8 cellular contexts compared by ENCODE assay signal in the genomic region with DNA sequence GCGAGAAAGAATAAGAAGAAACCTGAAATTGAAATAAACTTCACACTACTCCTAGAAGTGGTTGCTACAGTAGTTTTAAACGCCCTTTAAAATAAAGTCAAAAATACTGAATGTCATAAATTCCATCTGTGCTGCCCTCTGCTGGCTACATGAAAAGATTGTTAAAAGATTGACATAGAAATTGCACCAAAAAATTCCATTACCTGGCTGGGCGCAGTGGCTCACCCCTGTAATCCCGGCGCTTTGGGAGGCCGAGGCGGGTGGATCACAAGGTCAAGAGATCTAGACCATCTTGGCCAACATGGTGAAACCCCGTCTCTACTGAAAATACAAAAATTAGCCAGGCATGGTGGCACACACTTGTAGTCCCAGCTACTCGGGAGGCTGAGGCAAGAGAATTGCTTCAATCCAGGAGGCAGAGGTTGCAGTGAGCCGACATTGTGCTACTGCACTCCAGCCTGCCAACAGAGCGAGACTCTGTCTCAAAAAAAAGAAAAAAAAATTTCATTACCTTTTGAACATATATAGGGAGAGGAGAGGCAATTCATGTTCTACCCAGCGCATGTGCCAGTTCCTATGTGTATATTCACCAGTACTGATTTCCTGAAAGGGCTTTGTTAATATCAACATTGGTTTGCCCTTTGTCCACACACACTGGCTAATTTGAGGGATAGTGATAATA. TPM values are rescaled to one million over a fixed set of nuclear protein-coding genes. Genes with fewer than 3 reads are reported as not detected.
DNase-seq lines count a peak whose midpoint lies in the region; ATAC-seq and TF ChIP-seq lines count a peak whose summit lies in the region.

No MANE protein-coding gene starts in this region.

- peak overlapping the region; percentile 53 for H3K4me3 Mint-ChIP-seq in activated T-helper 1 cell treated with anti-CD3 and anti-CD28 coated beads, Interleukin-12 subunit alpha, Interleukin-12 subunit beta, Interleukin-2, Interleukin-4 antibody, amounts not matched to agents 30 ng/mL and 10 ng/mL and 1 ng/mL, durations not matched to agents 14 hours and 24 hours and 36 hours

- peaks cover 26% of the 10 kb centered on the region for H3K4me1 ChIP-seq in foreskin keratinocyte
- H3K4me1 ChIP-seq in spleen = peaks cover 63 to 100% (median 91%) of the 10 kb centered on the region in 6 donors

- no peaks in the 10 kb centered on the region for H3K9me3 ChIP-seq in spleen

- WGBS in spleen, 5 donors = 53 to 75% (median 61%) methylated on average over 12 of the region's 12 CpGs

- peaks cover 85% of the 10 kb centered on the region for H3K4me1 Mint-ChIP-seq in activated T-helper 1 cell treated with anti-CD3 and anti-CD28 coated beads, Interleukin-12 subunit alpha, Interleukin-12 subunit beta, Interleukin-2, Interleukin-4 antibody, amounts not matched to agents 30 ng/mL and 10 ng/mL and 1 ng/mL, durations not matched to agents 14 hours and 24 hours and 36 hours (ENCODE audit: low read depth)

- H3K27me3 ChIP-seq in foreskin keratinocyte (no peaks in the 10 kb centered on the region), spleen (replicated peaks in 1 of 7) (no peaks in the 10 kb centered on the region)

- no peaks in the 10 kb centered on the region for H3K27me3 Mint-ChIP-seq in activated T-helper 1 cell treated with anti-CD3 and anti-CD28 coated beads, Interleukin-12 subunit alpha, Interleukin-12 subunit beta, Interleukin-2, Interleukin-4 antibody, amounts not matched to agents 30 ng/mL and 10 ng/mL and 1 ng/mL, durations not matched to agents 14 hours and 24 hours and 36 hours (ENCODE audit: insufficient read depth)

- H3K27ac ChIP-seq in foreskin keratinocyte (no peak overlapping the region), spleen (peak overlapping the region in 5 of 8 donors; percentile 47 to 93 (median 90))

- H3K36me3 Mint-ChIP-seq in activated T-helper 1 cell treated with anti-CD3 and anti-CD28 coated beads, Interleukin-12 subunit alpha, Interleukin-12 subunit beta, Interleukin-2, Interleukin-4 antibody, amounts not matched to agents 30 ng/mL and 10 ng/mL and 1 ng/mL, durations not matched to agents 14 hours and 24 hours and 36 hours (ENCODE audit: low read depth) = peaks cover 17% of the 10 kb centered on the region

- peaks cover 0 to 15% (median 5%) of the 10 kb centered on the region in 6 donors for H3K36me3 ChIP-seq in spleen

- TF ChIP-seq POLR2A in spleen (IDR thresholded peaks at IDR 0.05) = no peak

- H3K4me3 ChIP-seq in LNCaP clone FGC (ENCODE audit: low read depth, low read length) (no peak overlapping the region), spleen (no peak overlapping the region)

- DNase-seq in DMS153 (lab: John Stamatoyannopoulos, UW) (peak; percentile 29), DMS153 treated with DMSO at 0.1 percent for 48 hours (lab: John Stamatoyannopoulos, UW; ENCODE audit: unreplicated experiment) (no peak), LNCaP clone FGC (ENCODE audit: low read depth) (no peak), foreskin keratinocyte (peak in 1 of 2 donors; percentile 26), spleen (peak; percentile 79), KG1 (lab: John Stamatoyannopoulos, UW) (no peak)
- DNase-seq in activated T-helper 1 cell treated with anti-CD3 and anti-CD28 coated beads, Interleukin-12 subunit alpha, Interleukin-12 subunit beta, Interleukin-2, Interleukin-4 antibody, amounts not matched to agents 30 ng/mL and 10 ng/mL and 1 ng/mL, durations not matched to agents 14 hours and 24 hours and 36 hours (ENCODE audit: low spot score) = no peak

- H3K27ac Mint-ChIP-seq in activated T-helper 1 cell treated with anti-CD3 and anti-CD28 coated beads, Interleukin-12 subunit alpha, Interleukin-12 subunit beta, Interleukin-2, Interleukin-4 antibody, amounts not matched to agents 30 ng/mL and 10 ng/mL and 1 ng/mL, durations not matched to agents 14 hours and 24 hours and 36 hours = peak overlapping the region; percentile 75

- no peaks in the 10 kb centered on the region for H3K9me3 Mint-ChIP-seq in activated T-helper 1 cell treated with anti-CD3 and anti-CD28 coated beads, Interleukin-12 subunit alpha, Interleukin-12 subunit beta, Interleukin-2, Interleukin-4 antibody, amounts not matched to agents 30 ng/mL and 10 ng/mL and 1 ng/mL, durations not matched to agents 14 hours and 24 hours and 36 hours

- intact Hi-C loops in activated T-helper 1 cell treated with anti-CD3 and anti-CD28 coated beads, Interleukin-12 subunit alpha, Interleukin-12 subunit beta, Interleukin-2, Interleukin-4 antibody, amounts not matched to agents 30 ng/mL and 10 ng/mL and 1 ng/mL, durations not matched to agents 14 hours and 24 hours and 36 hours (cut with micrococcal nuclease) = loop anchor here (1.0 kb wide), 1 partner anchor 248 kb away; no protein-coding TSS in a partner anchor
- intact Hi-C loops in spleen (cut with DNase I; ENCODE audit: low total_unique reads) = loop anchor here (5.0 kb wide), 1 partner anchor 37 kb away; the partner anchor contains the start of gene CYTH1

- ATAC-seq in foreskin keratinocyte (no peak), HG03460 (IDR thresholded peaks at IDR 0.05; ENCODE audit: unreplicated experiment) (no peak)

- TF ChIP-seq CTCF in LNCaP clone FGC (IDR thresholded peaks at IDR 0.05; ENCODE audit: control insufficient read depth, extremely low read depth, insufficient read depth) (peak; percentile 53), foreskin keratinocyte (conservative IDR thresholded peaks at IDR 0.05) (peak; percentile 68), spleen (IDR thresholded peaks at IDR 0.05 in 8 of 11, conservative IDR thresholded peaks at IDR 0.05 in 3 of 11) (peak; percentile 20 to 69 (median 58))

RNA-seq across cellular contexts. Expression of gene CYTH1, which starts 36.5 kb away (rescaled TPM):
- total RNA-seq in activated T-helper 1 cell treated with anti-CD3 and anti-CD28 coated beads, Interleukin-12 subunit alpha, Interleukin-12 subunit beta, Interleukin-2, Interleukin-4 antibody, amounts not matched to agents 30 ng/mL and 10 ng/mL and 1 ng/mL, durations not matched to agents 14 hours and 24 hours and 36 hours = 147 TPM in 2 replicates
- total RNA-seq in foreskin keratinocyte = 23.4 and 27.4 TPM in 2 replicates
- polyA plus RNA-seq in foreskin keratinocyte = 15.1 and 18.8 TPM in 2 replicates
- 100 to 1,000 TPM; 119 to 169 (median 138) TPM for total RNA-seq in spleen
- 100 to 1,000 TPM in 1 of 3 donors, 10 to 100 TPM in 2; 66.9 to 102 (median 79.4) TPM for polyA plus RNA-seq in spleen

Comparison
In these comparisons a context has a peak if more than half of its experiments do, and no peak if none do; other contexts are left out.
1. DNase-seq: peak in DMS153 (single experiment) and spleen (single experiment); none in DMS153 treated with DMSO at 0.1 percent for 48 hours (single experiment), LNCaP clone FGC (single experiment), activated T-helper 1 cell treated with anti-CD3 and anti-CD28 coated beads, Interleukin-12 subunit alpha, Interleukin-12 subunit beta, Interleukin-2, Interleukin-4 antibody, amounts not matched to agents 30 ng/mL and 10 ng/mL and 1 ng/mL, durations not matched to agents 14 hours and 24 hours and 36 hours (single experiment) and KG1 (single experiment).
2. Peak in every context shown above with its lines, with median percentiles within 50 percentile points of each other: CTCF ChIP-seq.